Comparison of ENCODE assay signal across 9 cellular contexts in the genomic region with DNA sequence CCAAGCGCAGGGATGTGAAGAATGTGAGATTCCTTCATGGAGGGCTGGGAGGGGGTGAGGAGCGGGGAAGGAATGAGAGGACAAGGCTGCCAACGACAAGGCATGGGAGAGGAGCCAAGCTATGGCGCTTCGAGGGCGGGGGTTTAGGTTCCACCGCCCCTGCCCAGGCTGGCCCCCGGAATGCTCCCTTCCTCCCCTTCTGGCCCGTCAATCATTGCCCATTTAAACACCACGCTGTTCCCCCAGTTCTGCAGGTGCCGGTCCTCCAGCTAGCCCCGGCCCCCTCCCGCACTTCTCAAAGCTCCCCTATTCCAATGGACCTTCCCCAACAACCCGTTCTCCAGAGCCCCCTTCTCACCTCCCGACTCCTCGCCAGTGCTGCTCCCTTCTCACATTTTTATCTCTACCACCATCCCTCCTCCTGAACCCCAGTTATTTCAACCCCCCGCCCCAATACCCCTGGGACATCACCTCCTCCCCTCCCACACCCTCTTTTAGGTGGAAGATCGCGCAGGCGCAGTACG. TPM values are rescaled to one million over a fixed set of nuclear protein-coding genes. Genes with fewer than 3 reads are reported as not detected.
DNase-seq lines count a peak whose midpoint lies in the region; ATAC-seq and TF ChIP-seq lines count a peak whose summit lies in the region.
"Had no signal": no experiment of that assay in that cellular context is flagged by ENCODE, and none has a peak within 500 bp of the region (broad histone marks: within the 10 kb centered on the region; RNA-seq: fewer than 3 reads in every experiment).

No MANE protein-coding gene starts in this region.

- DNase-seq in activated CD4-positive, alpha-beta T cell treated with anti-CD3 and anti-CD28 coated beads for 36 hours = no peak
- no peak for DNase-seq in activated CD4-positive, alpha-beta T cell treated with anti-CD3 and anti-CD28 coated beads, Interleukin-2, amount 50 U/mL, for 48 hours
- DNase-seq in HFF-Myc (ENCODE audit: extremely low read depth, low read depth) (no peak), NCI-H69 (lab: John Stamatoyannopoulos, UW) (peak; percentile 65), cerebellum (ENCODE audit: low spot score) (peak; percentile 71), kidney tubule cell (ENCODE audit: low spot score) (peak; percentile 52), NCI-H1930 (lab: John Stamatoyannopoulos, UW) (no peak)

- intact Hi-C loops in activated CD4-positive, alpha-beta T cell treated with anti-CD3 and anti-CD28 coated beads for 36 hours (cut with DNase I, micrococcal nuclease) = loop anchor here (1.0 to 5.0 kb wide), 8 partner anchors 69 to 411 kb away; a partner anchor contains a TSS

- peak overlapping the region; percentile 98 for H3K4me3 Mint-ChIP-seq in activated CD4-positive, alpha-beta T cell treated with anti-CD3 and anti-CD28 coated beads for 36 hours
- peak overlapping the region; percentile 96 for H3K4me3 Mint-ChIP-seq in stimulated activated naive CD8-positive, alpha-beta T cell treated with anti-CD3 and anti-CD28 coated beads, Interleukin-15, Interleukin-2, amounts not matched to agents 100 ng/mL and 50 ng/mL, for 24 hours

- CTCF ChIA-PET in activated CD4-positive, alpha-beta T cell treated with anti-CD3 and anti-CD28 coated beads for 36 hours (lab: Charles Lee) = interaction anchor here (0.5 to 3.2 kb wide), 23 partner anchors 8 to 787 kb away, joined by 3 to 41 read pairs (median 5); a partner anchor contains a TSS

- no peak for TF ChIP-seq CTCF in HFF-Myc (IDR thresholded peaks at IDR 0.05; ENCODE audit: low read depth, low read length, missing control alignments)

- no peaks in the 10 kb centered on the region for H3K27me3 Mint-ChIP-seq in activated CD4-positive, alpha-beta T cell treated with anti-CD3 and anti-CD28 coated beads for 36 hours
- no peaks in the 10 kb centered on the region for H3K27me3 Mint-ChIP-seq in stimulated activated naive CD8-positive, alpha-beta T cell treated with anti-CD3 and anti-CD28 coated beads, Interleukin-15, Interleukin-2, amounts not matched to agents 100 ng/mL and 50 ng/mL, for 24 hours

- POLR2A ChIA-PET in activated CD4-positive, alpha-beta T cell treated with anti-CD3 and anti-CD28 coated beads for 36 hours (lab: Charles Lee) = interaction anchor here (0.6 to 2.3 kb wide), 12 partner anchors 32 to 139 kb away, joined by 3 to 14 read pairs (median 4); a partner anchor contains a TSS

- peak overlapping the region; percentile 89 for H3K4me3 ChIP-seq in HFF-Myc (replicated peaks; ENCODE audit: low read depth, low read length)

- peaks cover 7% of the 10 kb centered on the region for H3K36me3 Mint-ChIP-seq in activated CD4-positive, alpha-beta T cell treated with anti-CD3 and anti-CD28 coated beads for 36 hours (ENCODE audit: low read depth)
- H3K36me3 Mint-ChIP-seq in stimulated activated naive CD8-positive, alpha-beta T cell treated with anti-CD3 and anti-CD28 coated beads, Interleukin-15, Interleukin-2, amounts not matched to agents 100 ng/mL and 50 ng/mL, for 24 hours (ENCODE audit: low read depth) = peaks cover 13% of the 10 kb centered on the region

- no peaks in the 10 kb centered on the region for H3K9me3 Mint-ChIP-seq in activated CD4-positive, alpha-beta T cell treated with anti-CD3 and anti-CD28 coated beads for 36 hours (ENCODE audit: low read depth)
- H3K9me3 Mint-ChIP-seq in stimulated activated naive CD8-positive, alpha-beta T cell treated with anti-CD3 and anti-CD28 coated beads, Interleukin-15, Interleukin-2, amounts not matched to agents 100 ng/mL and 50 ng/mL, for 24 hours = no peaks in the 10 kb centered on the region

- ATAC-seq in activated CD4-positive, alpha-beta T cell treated with anti-CD3 and anti-CD28 coated beads for 36 hours = peak; percentile 23

- peak overlapping the region; percentile 94 for H3K27ac Mint-ChIP-seq in activated CD4-positive, alpha-beta T cell treated with anti-CD3 and anti-CD28 coated beads for 36 hours
- H3K27ac Mint-ChIP-seq in stimulated activated naive CD8-positive, alpha-beta T cell treated with anti-CD3 and anti-CD28 coated beads, Interleukin-15, Interleukin-2, amounts not matched to agents 100 ng/mL and 50 ng/mL, for 24 hours = peak overlapping the region; percentile 96

- H3K4me1 Mint-ChIP-seq in activated CD4-positive, alpha-beta T cell treated with anti-CD3 and anti-CD28 coated beads for 36 hours = peaks cover 37% of the 10 kb centered on the region
- H3K4me1 Mint-ChIP-seq in stimulated activated naive CD8-positive, alpha-beta T cell treated with anti-CD3 and anti-CD28 coated beads, Interleukin-15, Interleukin-2, amounts not matched to agents 100 ng/mL and 50 ng/mL, for 24 hours (ENCODE audit: low read depth) = peaks cover 43% of the 10 kb centered on the region

RNA-seq across cellular contexts. Expression of a gene that starts 0.4 kb away (rescaled TPM):
- total RNA-seq in activated CD4-positive, alpha-beta T cell treated with anti-CD3 and anti-CD28 coated beads for 36 hours = 10 to 100 TPM; 25.2 to 28.8 TPM
- 64.3 TPM for total RNA-seq in cerebellum

RNA-seq across cellular contexts. Expression of a gene that starts 2.8 kb away (rescaled TPM):
- 10 to 100 TPM; 69.1 to 76.0 TPM for total RNA-seq in activated CD4-positive, alpha-beta T cell treated with anti-CD3 and anti-CD28 coated beads for 36 hours
- 13.8 TPM for total RNA-seq in cerebellum

RNA-seq across cellular contexts. Expression of a gene that starts 8.6 kb away (rescaled TPM):
- total RNA-seq in activated CD4-positive, alpha-beta T cell treated with anti-CD3 and anti-CD28 coated beads for 36 hours = 1 to 10 TPM in 1 of 2 experiments, under 1 TPM in 1; 0.53 to 1.3 TPM
- total RNA-seq in cerebellum = 0.45 TPM
- total RNA-seq: subcutaneous adipose tissue had no signal

RNA-seq across cellular contexts. Expression of a gene that starts 32.0 kb away (rescaled TPM):
- 100 to 1,000 TPM in 1 of 2 experiments, 10 to 100 TPM in 1; 96.9 to 123 TPM for total RNA-seq in activated CD4-positive, alpha-beta T cell treated with anti-CD3 and anti-CD28 coated beads for 36 hours
- total RNA-seq in cerebellum = 96.5 TPM

RNA-seq across cellular contexts. Expression of a gene that starts 36.9 kb away (rescaled TPM):
- 10 to 100 TPM; 29.2 to 31.0 TPM for total RNA-seq in activated CD4-positive, alpha-beta T cell treated with anti-CD3 and anti-CD28 coated beads for 36 hours
- total RNA-seq in cerebellum = 16.6 TPM

Comparison
In these comparisons a context has a peak if more than half of its experiments do, and no peak if none do; other contexts are left out.
1. DNase-seq: peak in NCI-H69 (single experiment), cerebellum (single experiment) and kidney tubule cell (single experiment); none in activated CD4-positive, alpha-beta T cell treated with anti-CD3 and anti-CD28 coated beads for 36 hours (single experiment), activated CD4-positive, alpha-beta T cell treated with anti-CD3 and anti-CD28 coated beads, Interleukin-2, amount 50 U/mL, for 48 hours (0 of 2), HFF-Myc (single experiment) and NCI-H1930 (0 of 2).